2 cellular contexts compared by ENCODE assay signal in genomic region chr17:15090533-15090932, GRCh38.
A peak's percentile ranks its signal among the peaks of the same experiment; 100 is the strongest.
TF ChIP-seq lines count a peak whose summit lies in the region.

No MANE protein-coding gene starts in this region.

TF ChIP-seq in HepG2, 621 proteins besides CTCF, POLR2A, EP300 and RAD21 (continued from another document):
- TF ChIP-seq, protein P1, sequence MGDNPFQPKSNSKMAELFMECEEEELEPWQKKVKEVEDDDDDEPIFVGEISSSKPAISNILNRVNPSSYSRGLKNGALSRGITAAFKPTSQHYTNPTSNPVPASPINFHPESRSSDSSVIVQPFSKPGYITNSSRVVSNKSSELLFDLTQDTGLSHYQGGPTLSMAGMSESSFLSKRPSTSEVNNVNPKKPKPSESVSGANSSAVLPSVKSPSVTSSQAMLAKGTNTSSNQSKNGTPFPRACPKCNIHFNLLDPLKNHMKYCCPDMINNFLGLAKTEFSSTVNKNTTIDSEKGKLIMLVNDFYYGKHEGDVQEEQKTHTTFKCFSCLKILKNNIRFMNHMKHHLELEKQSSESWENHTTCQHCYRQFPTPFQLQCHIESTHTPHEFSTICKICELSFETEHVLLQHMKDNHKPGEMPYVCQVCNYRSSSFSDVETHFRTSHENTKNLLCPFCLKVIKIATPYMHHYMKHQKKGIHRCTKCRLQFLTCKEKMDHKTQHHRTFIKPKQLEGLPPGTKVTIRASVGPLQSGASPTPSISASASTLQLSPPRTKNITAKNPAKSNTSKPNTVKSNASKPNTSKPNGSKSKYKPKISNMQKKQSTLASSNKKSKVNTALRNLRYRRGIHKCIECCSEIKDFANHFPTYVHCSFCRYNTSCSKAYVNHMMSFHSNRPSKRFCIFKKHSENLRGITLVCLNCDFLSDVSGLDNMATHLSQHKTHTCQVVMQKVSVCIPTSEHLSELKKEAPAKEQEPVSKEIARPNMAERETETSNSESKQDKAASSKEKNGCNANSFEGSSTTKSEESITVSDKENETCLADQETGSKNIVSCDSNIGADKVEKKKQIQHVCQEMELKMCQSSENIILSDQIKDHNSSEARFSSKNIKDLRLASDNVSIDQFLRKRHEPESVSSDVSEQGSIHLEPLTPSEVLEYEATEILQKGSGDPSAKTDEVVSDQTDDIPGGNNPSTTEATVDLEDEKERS (CRISPR knock-in tag; IDR thresholded peaks at IDR 0.05): no peak
- no peak for TF ChIP-seq ETV5 (CRISPR knock-in tag; IDR thresholded peaks at IDR 0.05; ENCODE audit: borderline replicate concordance)
- no peak for TF ChIP-seq NR2C2 (CRISPR knock-in tag; IDR thresholded peaks at IDR 0.05; ENCODE audit: borderline replicate concordance)

TF ChIP-seq in HEK293, 187 proteins besides CTCF, POLR2A, EP300 and RAD21 (continued from another document):
- TF ChIP-seq, protein P2, sequence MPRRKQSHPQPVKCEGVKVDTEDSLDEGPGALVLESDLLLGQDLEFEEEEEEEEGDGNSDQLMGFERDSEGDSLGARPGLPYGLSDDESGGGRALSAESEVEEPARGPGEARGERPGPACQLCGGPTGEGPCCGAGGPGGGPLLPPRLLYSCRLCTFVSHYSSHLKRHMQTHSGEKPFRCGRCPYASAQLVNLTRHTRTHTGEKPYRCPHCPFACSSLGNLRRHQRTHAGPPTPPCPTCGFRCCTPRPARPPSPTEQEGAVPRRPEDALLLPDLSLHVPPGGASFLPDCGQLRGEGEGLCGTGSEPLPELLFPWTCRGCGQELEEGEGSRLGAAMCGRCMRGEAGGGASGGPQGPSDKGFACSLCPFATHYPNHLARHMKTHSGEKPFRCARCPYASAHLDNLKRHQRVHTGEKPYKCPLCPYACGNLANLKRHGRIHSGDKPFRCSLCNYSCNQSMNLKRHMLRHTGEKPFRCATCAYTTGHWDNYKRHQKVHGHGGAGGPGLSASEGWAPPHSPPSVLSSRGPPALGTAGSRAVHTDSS (tag by site-specific recombination; IDR thresholded peaks at IDR 0.05): peak; percentile 62; the same call in 1 of the 2 replicates
